In the genomic region with DNA sequence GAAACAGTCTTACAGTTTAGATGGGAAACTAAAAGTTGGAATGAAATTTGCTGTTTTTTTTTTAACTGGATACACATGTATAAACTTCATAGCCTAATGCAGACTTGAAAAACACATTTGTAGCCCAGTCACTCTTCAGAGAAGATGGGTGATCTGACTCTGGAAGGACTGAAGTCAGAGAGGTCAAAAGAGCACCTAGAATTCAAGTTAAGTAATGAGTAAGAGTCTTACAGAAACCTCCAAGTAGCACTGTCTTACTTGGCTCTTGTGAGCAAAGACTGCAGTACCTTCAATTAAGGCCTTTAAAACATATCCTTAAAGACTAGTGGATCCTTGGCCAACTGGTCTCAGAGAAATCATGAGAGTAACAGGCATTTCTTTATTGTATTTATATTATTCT, we compare ENCODE assay signal across 25 cellular contexts.
"Had no signal": no experiment of that assay in that cellular context is flagged by ENCODE, and none has a peak within 500 bp of the region (broad histone marks: within the 10 kb centered on the region; RNA-seq: fewer than 3 reads in every experiment).

No MANE protein-coding gene starts in this region.

- H3K9me3 Mint-ChIP-seq: activated CD8-positive, alpha-beta T cell treated with anti-CD3 and anti-CD28 coated beads for 36 hours; activated T-helper 1 cell treated with anti-CD3 and anti-CD28 coated beads, Interleukin-12 subunit alpha, Interleukin-12 subunit beta, Interleukin-2, Interleukin-4 antibody, amounts not matched to agents 30 ng/mL and 10 ng/mL and 1 ng/mL, durations not matched to agents 14 hours and 24 hours and 36 hours had no signal

- H3K27me3 Mint-ChIP-seq: activated CD8-positive, alpha-beta T cell treated with anti-CD3 and anti-CD28 coated beads for 36 hours; activated naive CD8-positive, alpha-beta T cell had no signal

- H3K27ac ChIP-seq: KMS-11, Peyer's patch, RWPE1, SJCRH30, VCaP had no signal

- H3K4me3 Mint-ChIP-seq: activated CD8-positive, alpha-beta T cell treated with anti-CD3 and anti-CD28 coated beads for 36 hours; activated naive CD8-positive, alpha-beta T cell; activated T-helper 1 cell treated with anti-CD3 and anti-CD28 coated beads, Interleukin-12 subunit alpha, Interleukin-12 subunit beta, Interleukin-2, Interleukin-4 antibody, amounts not matched to agents 30 ng/mL and 10 ng/mL and 1 ng/mL, durations not matched to agents 14 hours and 24 hours and 36 hours had no signal

- H3K4me1 ChIP-seq: Peyer's patch, SJCRH30 had no signal

- H3K4me3 ChIP-seq: MG63, Peyer's patch, SJCRH30 had no signal

- ATAC-seq: activated CD8-positive, alpha-beta T cell treated with anti-CD3 and anti-CD28 coated beads for 36 hours had no signal

- H3K36me3 ChIP-seq: SJCRH30 had no signal

- H3K27ac Mint-ChIP-seq: activated CD8-positive, alpha-beta T cell treated with anti-CD3 and anti-CD28 coated beads for 36 hours; activated naive CD8-positive, alpha-beta T cell; activated T-helper 1 cell treated with anti-CD3 and anti-CD28 coated beads, Interleukin-12 subunit alpha, Interleukin-12 subunit beta, Interleukin-2, Interleukin-4 antibody, amounts not matched to agents 30 ng/mL and 10 ng/mL and 1 ng/mL, durations not matched to agents 14 hours and 24 hours and 36 hours had no signal

- DNase-seq: activated CD4-positive, CD25-positive, alpha-beta regulatory T cell; activated CD8-positive, alpha-beta memory T cell treated with anti-CD3 and anti-CD28 coated beads, Interleukin-2, amount 50 U/mL, for 4 hours; activated CD8-positive, alpha-beta T cell treated with anti-CD3 and anti-CD28 coated beads for 36 hours; activated effector memory CD4-positive, alpha-beta T cell treated with anti-CD3 and anti-CD28 coated beads, Interleukin-2, amount 50 U/mL, for 16 hours; activated naive CD4-positive, alpha-beta T cell treated with Interleukin-2 at 50 U/mL for 16 hours; activated T-cell treated with anti-CD3 and anti-CD28 coated beads, Interleukin-2, amount 50 U/mL, for 1 hour; cerebellar nuclear complex; MG63; NCI-H1105; NCI-H1436; NCI-H1694 treated with DMSO at 0.1 percent for 48 hours; NCI-H2029 treated with DMSO at 0.1 percent for 48 hours; NCI-H345; NCI-H510A; NCI-H526 treated with DMSO at 0.1 percent for 48 hours; Peyer's patch; Right ventricle myocardium superior; SJCRH30; SK-N-SH; T-helper 1 cell had no signal

- H3K27me3 ChIP-seq: MG63, Peyer's patch, SJCRH30 had no signal

- H3K9me3 ChIP-seq: MG63, Peyer's patch, SJCRH30, SK-N-SH had no signal
